9 cellular contexts compared by ENCODE assay signal in the genomic region with DNA sequence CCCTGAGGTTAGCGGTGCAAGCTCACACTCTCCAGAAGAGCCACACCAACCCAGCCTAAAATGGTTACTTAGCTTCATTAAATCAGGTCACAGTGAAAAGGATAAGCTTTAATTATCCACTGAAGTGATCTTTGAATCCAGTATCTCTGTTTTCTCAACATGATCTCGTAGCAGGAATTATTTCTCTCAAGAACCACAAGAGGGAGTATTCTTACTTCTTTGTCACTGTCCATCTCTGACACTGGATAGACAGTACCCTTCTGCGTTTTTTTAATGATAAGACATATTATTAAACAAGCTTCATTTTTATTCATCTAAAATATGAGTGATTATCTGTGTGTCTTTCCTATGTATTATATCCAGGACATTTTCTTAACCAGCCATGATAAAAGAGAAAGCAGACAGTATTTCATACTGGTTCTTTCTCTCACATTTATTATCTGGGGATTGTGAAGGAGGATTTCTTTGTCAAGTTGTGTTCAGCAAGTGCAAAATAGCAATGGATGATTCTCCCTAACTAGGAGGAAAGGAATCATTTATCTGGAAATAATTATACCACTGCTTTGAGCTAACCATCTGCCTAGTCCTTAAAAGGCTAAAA.
DNase-seq lines count a peak whose midpoint lies in the region; ATAC-seq and TF ChIP-seq lines count a peak whose summit lies in the region.
"Had no signal": no experiment of that assay in that cellular context is flagged by ENCODE, and none has a peak within 500 bp of the region (broad histone marks: within the 10 kb centered on the region; RNA-seq: fewer than 3 reads in every experiment).

No MANE protein-coding gene starts in this region.

- H3K36me3 ChIP-seq in Loucy (ENCODE audit: insufficient read depth, low read length) (no peaks in the 10 kb centered on the region), SK-N-SH (replicated peaks in 1 of 2; ENCODE audit: control insufficient read depth in 1 of 2, insufficient read depth in 2 of 2, low read length in 1 of 2) (no peaks in the 10 kb centered on the region)

- H3K4me3 Mint-ChIP-seq in osteocyte (ENCODE audit: unreplicated experiment), result no peak overlapping the region
- H3K4me3 Mint-ChIP-seq: T-helper 1 cell treated with Interleukin-12 subunit alpha and Interleukin-12 subunit beta and Interleukin-4 antibody, amounts not matched to agents 30 μg/mL and 1 μg/mL, for 36 hours had no signal

- H2AFZ ChIP-seq in Loucy (ENCODE audit: low read length) (no peak overlapping the region), SK-N-SH (ENCODE audit: low read depth) (no peak overlapping the region)

- H3K27me3 Mint-ChIP-seq in osteocyte (ENCODE audit: unreplicated experiment), result peaks cover 2% of the 10 kb centered on the region

- POLR2A ChIA-PET in SK-N-SH (lab: Yijun Ruan, JAX), result interaction anchor here (0.6 kb wide), 1 partner anchor 10 kb away, joined by 5 read pairs; no protein-coding TSS in a partner anchor

- H3K9me3 ChIP-seq in Loucy (ENCODE audit: insufficient read depth, low read depth, low read length) (no peaks in the 10 kb centered on the region), SK-N-SH (no peaks in the 10 kb centered on the region)

- no peaks in the 10 kb centered on the region for H3K36me3 Mint-ChIP-seq in osteocyte (ENCODE audit: unreplicated experiment)

- TF ChIP-seq RAD21 in SK-N-SH (IDR thresholded peaks at IDR 0.05; ENCODE audit: low read length), result peak; percentile 86

- H3K4me2 ChIP-seq in Loucy (ENCODE audit: low read depth, low read length, poor library complexity, severe bottlenecking) (no peak overlapping the region), SK-N-SH (no peak overlapping the region)

- H3K4me3 ChIP-seq in Loucy (ENCODE audit: low read length, poor library complexity, severe bottlenecking), result no peak overlapping the region
- no peak overlapping the region for H3K4me3 ChIP-seq in SK-N-SH (ENCODE audit: low read depth in 2 of 2, low read length in 1 of 2)
- H3K4me3 ChIP-seq in fibroblast of mammary gland (ENCODE audit: control insufficient read depth, low read depth, low read length), result no peak overlapping the region

- H3K9ac ChIP-seq in Loucy (ENCODE audit: low read depth, low read length, poor library complexity, severe bottlenecking), result no peak overlapping the region
- H3K9ac ChIP-seq in SK-N-SH, result no peak overlapping the region

- H3K27ac ChIP-seq in SK-N-SH (ENCODE audit: low read depth in 2 of 2, low read length in 1 of 2), result no peak overlapping the region

- H3F3A ChIP-seq in Loucy (ENCODE audit: low read depth) (no peaks in the 10 kb centered on the region), SK-N-SH (replicated peaks; ENCODE audit: insufficient read depth) (no peaks in the 10 kb centered on the region)

- H3K79me2 ChIP-seq in Loucy (ENCODE audit: insufficient read depth, low read length) (no peaks in the 10 kb centered on the region), SK-N-SH (ENCODE audit: insufficient read depth) (no peaks in the 10 kb centered on the region)

- no peaks in the 10 kb centered on the region for H3K27me3 ChIP-seq in Loucy (ENCODE audit: insufficient read depth, low read length, poor library complexity, severe bottlenecking)
- H3K27me3 ChIP-seq in SK-N-SH (ENCODE audit: insufficient read depth), result no peaks in the 10 kb centered on the region

- 23% methylated on average over 3 of the region's 3 CpGs for WGBS in SK-N-SH (ENCODE audit: low lambda C conversion rate)

- H3K4me1 Mint-ChIP-seq in osteocyte (ENCODE audit: unreplicated experiment), result peaks cover 1% of the 10 kb centered on the region

- H3K9me2 ChIP-seq in Loucy (replicated peaks; ENCODE audit: low read depth, low read length) (no peaks in the 10 kb centered on the region), SK-N-SH (no peaks in the 10 kb centered on the region)

- H3K27ac Mint-ChIP-seq in osteocyte (ENCODE audit: unreplicated experiment), result no peak overlapping the region
- H3K27ac Mint-ChIP-seq: T-helper 1 cell treated with Interleukin-12 subunit alpha and Interleukin-12 subunit beta and Interleukin-4 antibody, amounts not matched to agents 30 μg/mL and 1 μg/mL, for 36 hours had no signal

- H4K20me1 ChIP-seq in Loucy (ENCODE audit: insufficient read depth, low read length, poor library complexity, severe bottlenecking) (no peaks in the 10 kb centered on the region), SK-N-SH (ENCODE audit: insufficient read depth) (no peaks in the 10 kb centered on the region)

- CTCF ChIA-PET in SK-N-SH (lab: Yijun Ruan, JAX), result interaction anchor here (0.6 to 5.5 kb wide), 69 partner anchors 8 to 1281 kb away, joined by 3 to 85 read pairs (median 4); no protein-coding TSS in a partner anchor

- TF ChIP-seq EP300 in SK-N-SH (IDR thresholded peaks at IDR 0.05; ENCODE audit: borderline replicate concordance in 1 of 2, low read depth in 1 of 2, low read length in 1 of 2), result no peak

- H3K4me1 ChIP-seq in Loucy (ENCODE audit: insufficient read depth, low read length, poor library complexity, severe bottlenecking), result peaks cover 5% of the 10 kb centered on the region
- H3K4me1 ChIP-seq in SK-N-SH (ENCODE audit: control insufficient read depth in 1 of 2, insufficient read depth in 2 of 2, low read depth in 1 of 2, low read length in 1 of 2), result no peaks in the 10 kb centered on the region; a peak in 1 of 4 replicates

- no peaks in the 10 kb centered on the region for H3K9me3 Mint-ChIP-seq in osteocyte (ENCODE audit: unreplicated experiment)
- H3K9me3 Mint-ChIP-seq: T-helper 1 cell treated with Interleukin-12 subunit alpha and Interleukin-12 subunit beta and Interleukin-4 antibody, amounts not matched to agents 30 μg/mL and 1 μg/mL, for 36 hours had no signal

- TF ChIP-seq CTCF in Loucy (conservative IDR thresholded peaks at IDR 0.05; ENCODE audit: low read length), result peak; percentile 87
- peak; percentile 81 for TF ChIP-seq CTCF in SK-N-SH (IDR thresholded peaks at IDR 0.05)
- TF ChIP-seq CTCF in fibroblast of mammary gland (conservative IDR thresholded peaks at IDR 0.05; ENCODE audit: control insufficient read depth, insufficient read depth, low read depth, low read length), result peak; percentile 69
- peak; percentile 77 for TF ChIP-seq CTCF in osteocyte (IDR thresholded peaks at IDR 0.05)

- DNase-seq in DMS53 treated with DMSO at 0.1 percent for 48 hours (lab: John Stamatoyannopoulos, UW; ENCODE audit: unreplicated experiment) (peak; percentile 70), SK-N-SH (peak; percentile 36), fibroblast of mammary gland (ENCODE audit: low read depth) (peak; percentile 63), osteocyte (ENCODE audit: extremely low spot score, unreplicated experiment) (no peak), GM19240 (ENCODE audit: insufficient read length, low spot score) (no peak)
- no peak for DNase-seq in activated naive CD4-positive, alpha-beta T cell (lab: John Stamatoyannopoulos, UW)

- peak; percentile 50 for ATAC-seq in GM21717 (IDR thresholded peaks at IDR 0.05; ENCODE audit: unreplicated experiment)

TF ChIP-seq in SK-N-SH, 30 proteins besides CTCF, POLR2A, EP300 and RAD21:
- no peak for TF ChIP-seq NFIC (IDR thresholded peaks at IDR 0.05; ENCODE audit: borderline replicate concordance)
- TF ChIP-seq POLR2AphosphoS5 (IDR thresholded peaks at IDR 0.05; ENCODE audit: low read depth, low read length), result no peak
- TF ChIP-seq, protein P1, sequence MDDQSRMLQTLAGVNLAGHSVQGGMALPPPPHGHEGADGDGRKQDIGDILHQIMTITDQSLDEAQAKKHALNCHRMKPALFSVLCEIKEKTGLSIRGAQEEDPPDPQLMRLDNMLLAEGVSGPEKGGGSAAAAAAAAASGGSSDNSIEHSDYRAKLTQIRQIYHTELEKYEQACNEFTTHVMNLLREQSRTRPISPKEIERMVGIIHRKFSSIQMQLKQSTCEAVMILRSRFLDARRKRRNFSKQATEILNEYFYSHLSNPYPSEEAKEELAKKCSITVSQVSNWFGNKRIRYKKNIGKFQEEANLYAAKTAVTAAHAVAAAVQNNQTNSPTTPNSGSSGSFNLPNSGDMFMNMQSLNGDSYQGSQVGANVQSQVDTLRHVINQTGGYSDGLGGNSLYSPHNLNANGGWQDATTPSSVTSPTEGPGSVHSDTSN (IDR thresholded peaks at IDR 0.05), result no peak
- peak; percentile 77 for TF ChIP-seq SMC3 (IDR thresholded peaks at IDR 0.05; ENCODE audit: low read depth, low read length)
- TF ChIP-seq GABPA (IDR thresholded peaks at IDR 0.05; ENCODE audit: low read depth), result no peak
- no peak for TF ChIP-seq TAF1 (IDR thresholded peaks at IDR 0.05; ENCODE audit: borderline replicate concordance, low read depth, low read length)
- TF ChIP-seq MXI1 (IDR thresholded peaks at IDR 0.05; ENCODE audit: low read depth, low read length), result no peak

Comparison
In these comparisons a context has a peak if more than half of its experiments do, and no peak if none do; other contexts are left out.
1. DNase-seq: peak in DMS53 treated with DMSO at 0.1 percent for 48 hours (single experiment), SK-N-SH (single experiment) and fibroblast of mammary gland (single experiment); none in osteocyte (single experiment), GM19240 (single experiment) and activated naive CD4-positive, alpha-beta T cell (0 of 4).
2. Peak in every context shown above with its lines, with median percentiles within 50 percentile points of each other: CTCF ChIP-seq.